ENCODE assay signal across 23 cellular contexts in the genomic region with DNA sequence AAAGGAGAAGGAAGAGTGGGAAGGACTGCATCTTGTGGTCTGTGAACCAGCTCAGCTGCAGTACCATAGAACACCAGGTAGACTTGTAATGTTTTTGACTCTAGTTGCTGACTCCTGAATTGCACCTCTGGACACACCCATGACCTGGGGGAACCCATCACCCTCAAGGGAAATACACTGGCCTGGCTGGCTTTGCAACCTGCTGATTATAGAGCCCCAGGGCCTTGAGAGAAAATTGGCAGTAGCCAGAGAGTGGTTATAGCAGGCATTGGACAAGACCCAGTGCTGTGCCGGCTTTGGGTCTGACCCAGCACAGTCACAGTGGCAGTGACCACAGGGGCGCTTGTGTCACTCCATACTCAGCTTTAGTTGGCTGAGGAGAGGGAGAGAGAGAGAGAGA.
"Had no signal": no experiment of that assay in that cellular context is flagged by ENCODE, and none has a peak within 500 bp of the region (broad histone marks: within the 10 kb centered on the region; RNA-seq: fewer than 3 reads in every experiment).

No MANE protein-coding gene starts in this region.

- H3K9me3 ChIP-seq: colonic mucosa, esophagus squamous epithelium, gastrocnemius medialis, lower lobe of right lung, mucosa of descending colon had no signal

- H3K4me1 ChIP-seq: colonic mucosa, esophagus squamous epithelium, gastrocnemius medialis, heart right ventricle, left lung, lower lobe of right lung had no signal

- H3K27ac ChIP-seq: colonic mucosa, epithelial cell of prostate, esophagus squamous epithelium, gastrocnemius medialis, heart right ventricle, left lung, lower lobe of right lung had no signal

- ATAC-seq: effector memory CD8-positive, alpha-beta T cell; esophagus mucosa; gastrocnemius medialis; heart right ventricle; left cardiac atrium; left lung; left ventricle myocardium superior; lower lobe of right lung; mucosa of descending colon had no signal

- H3K4me3 ChIP-seq: colonic mucosa, esophagus squamous epithelium, gastrocnemius medialis, heart right ventricle, left lung, lower lobe of right lung, mucosa of descending colon had no signal

- DNase-seq: colonic mucosa; cortex of kidney; effector CD8-positive, alpha-beta T cell; effector memory CD8-positive, alpha-beta T cell; endodermal cell; erythroblast; esophagus squamous epithelium; foreskin fibroblast; foreskin melanocyte; gastrocnemius medialis; glutamatergic neuron; head of caudate nucleus; heart right ventricle; hippocampal formation; left cardiac atrium; left lung; left ventricle myocardium superior; lower lobe of right lung; mesenchymal stem cell; mucosa of descending colon; naive B cell had no signal

- H3K27me3 ChIP-seq: colonic mucosa, esophagus squamous epithelium, gastrocnemius medialis, left lung had no signal

- H3K36me3 ChIP-seq: colonic mucosa, esophagus squamous epithelium, gastrocnemius medialis, heart right ventricle, left lung, lower lobe of right lung had no signal
